In genomic region chr18:63588869-63589268, GRCh38 we compare ENCODE assay signal across 18 cellular contexts. TPM values are rescaled to one million over a fixed set of nuclear protein-coding genes. Genes with fewer than 3 reads are reported as not detected.
DNase-seq lines count a peak whose midpoint lies in the region; ATAC-seq and TF ChIP-seq lines count a peak whose summit lies in the region.
"Had no signal": no experiment of that assay in that cellular context is flagged by ENCODE, and none has a peak within 500 bp of the region (broad histone marks: within the 10 kb centered on the region; RNA-seq: fewer than 3 reads in every experiment).

No MANE protein-coding gene starts in this region.

- H3K36me3 ChIP-seq in PC-3 (ENCODE audit: low read depth, low read length) (no peaks in the 10 kb centered on the region), esophagus squamous epithelium (peaks cover 0 to 38% (median 0%) of the 10 kb centered on the region in 3 donors)
- H3K36me3 ChIP-seq: Peyer's patch, SJCRH30 had no signal

- no TSS peak for BruUV-seq in PC-3 (replicated peaks; lab: Mats Ljungman, UMichigan)

- H3K27me3 ChIP-seq in PC-3 (ENCODE audit: low read length) (no peaks in the 10 kb centered on the region), esophagus squamous epithelium (no peaks in the 10 kb centered on the region)
- H3K27me3 ChIP-seq: Peyer's patch, SJCRH30 had no signal

- POLR2A ChIA-PET in PC-3 (lab: Charles Lee; ENCODE audit: unreplicated experiment): no interaction called here

- no peaks in the 10 kb centered on the region for H3K36me3 Mint-ChIP-seq in activated naive CD4-positive, alpha-beta T cell treated with anti-CD3 and anti-CD28 coated beads, Interleukin-2, amount 50 U/mL, for 72 hours

- H3K27ac ChIP-seq in PC-3 (ENCODE audit: low read length) (no peak overlapping the region), esophagus squamous epithelium (peak overlapping the region; percentile 66 to 90 (median 84))
- H3K27ac ChIP-seq: 22Rv1, Peyer's patch, SJCRH30 had no signal

- no peaks in the 10 kb centered on the region for H3F3A ChIP-seq in PC-3 (ENCODE audit: low read length, unreplicated experiment)

- H3K4me3 ChIP-seq in PC-3 (ENCODE audit: low read length) (no peak overlapping the region), esophagus squamous epithelium (peak overlapping the region; percentile 26 to 46 (median 36))
- H3K4me3 ChIP-seq: GM12878, Peyer's patch, SJCRH30 had no signal

- TF ChIP-seq EP300 in Ishikawa (IDR thresholded peaks at IDR 0.05; ENCODE audit: borderline replicate concordance): no peak

- no peak overlapping the region for H3K9ac ChIP-seq in PC-3 (ENCODE audit: low read length)

- TF ChIP-seq CTCF in PC-3 (conservative IDR thresholded peaks at IDR 0.05; ENCODE audit: low read depth, low read length) (no peak), esophagus squamous epithelium (IDR thresholded peaks at IDR 0.05) (no peak)

- no peak overlapping the region for H3K27ac Mint-ChIP-seq in activated naive CD4-positive, alpha-beta T cell treated with anti-CD3 and anti-CD28 coated beads, Interleukin-2, amount 50 U/mL, for 72 hours

- no peaks in the 10 kb centered on the region for H3K9me3 ChIP-seq in PC-3 (ENCODE audit: low read length)
- H3K9me3 ChIP-seq in esophagus squamous epithelium: no peaks in the 10 kb centered on the region
- H3K9me3 ChIP-seq: Peyer's patch, SJCRH30 had no signal

- H4K20me1 ChIP-seq in PC-3 (ENCODE audit: low read length): no peaks in the 10 kb centered on the region

- H3K9me2 ChIP-seq in PC-3 (replicated peaks; ENCODE audit: low read length): no peaks in the 10 kb centered on the region

- no peaks in the 10 kb centered on the region for H3K9me3 Mint-ChIP-seq in activated naive CD4-positive, alpha-beta T cell treated with anti-CD3 and anti-CD28 coated beads, Interleukin-2, amount 50 U/mL, for 72 hours

- H2AFZ ChIP-seq in PC-3 (ENCODE audit: low read length): no peak overlapping the region

- WGBS in esophagus squamous epithelium, 2 donors: 54 to 70% methylated on average over 6 of the region's 6 CpGs

- intact Hi-C loops in PC-3 (cut with micrococcal nuclease): no loop called here
- intact Hi-C loops in esophagus squamous epithelium (cut with DNase I): no loop called here

- no peaks in the 10 kb centered on the region for H3K79me2 ChIP-seq in PC-3 (ENCODE audit: low read length)

- H3K4me1 ChIP-seq in PC-3 (ENCODE audit: insufficient read depth, low read length): peaks cover 19% of the 10 kb centered on the region
- H3K4me1 ChIP-seq in esophagus squamous epithelium: peaks cover 0 to 47% (median 12%) of the 10 kb centered on the region in 3 donors
- H3K4me1 ChIP-seq: Peyer's patch, SJCRH30 had no signal

- no peak for TF ChIP-seq RAD21 in Ishikawa (IDR thresholded peaks at IDR 0.05; ENCODE audit: low read depth)

- CTCF ChIA-PET in PC-3 (lab: Charles Lee): no interaction called here

- DNase-seq in DMS53 (lab: John Stamatoyannopoulos, UW): peak; percentile 39
- DNase-seq in DMS53 treated with DMSO at 0.1 percent for 48 hours (lab: John Stamatoyannopoulos, UW; ENCODE audit: unreplicated experiment): no peak
- peak; percentile 28 for DNase-seq in PC-3
- no peak for DNase-seq in esophagus squamous epithelium (lab: John Stamatoyannopoulos, UW)
- DNase-seq in activated naive CD4-positive, alpha-beta T cell treated with anti-CD3 and anti-CD28 coated beads, Interleukin-2, amount 50 U/mL, for 72 hours (ENCODE audit: low spot score in 2 of 2): no peak
- no peak for DNase-seq in NCI-H226
- DNase-seq: C1 segment of cervical spinal cord, Karpas-422, NCI-H1436 treated with DMSO at 0.1 percent for 48 hours, NCI-H2081 treated with DMSO at 0.1 percent for 48 hours, NCI-H774, Peyer's patch, SJCRH30 had no signal

- TF ChIP-seq POLR2A in esophagus squamous epithelium (IDR thresholded peaks at IDR 0.05): no peak

- H3K4me2 ChIP-seq in PC-3 (ENCODE audit: low read length): no peak overlapping the region

- ATAC-seq in PC-3 (no peak), HG02970 (IDR thresholded peaks at IDR 0.05; ENCODE audit: low FRiP score, unreplicated experiment) (no peak)
- ATAC-seq in activated naive CD4-positive, alpha-beta T cell treated with anti-CD3 and anti-CD28 coated beads, Interleukin-2, amount 50 U/mL, for 72 hours: no peak
- ATAC-seq: GM12878, HCT116 had no signal

TF ChIP-seq in Ishikawa, 13 proteins besides CTCF, POLR2A, EP300 and RAD21:
- TF ChIP-seq CREB1 (IDR thresholded peaks at IDR 0.05; ENCODE audit: low read depth) (no peak), CEBPB (IDR thresholded peaks at IDR 0.05) (peak; percentile 34; the same call in 1 of the 2 replicates)
TF ChIP-seq in Ishikawa: peak in this region for 1.

RNA-seq across cellular contexts. Expression of gene SERPINB13, which starts 1.7 kb away (rescaled TPM):
- not detected in 2 replicates for total RNA-seq in PC-3 (2014; rRNA removed)
- 100 to 1,000 TPM; 168 to 354 (median 201) TPM for total RNA-seq in esophagus squamous epithelium
- total RNA-seq in activated naive CD4-positive, alpha-beta T cell treated with anti-CD3 and anti-CD28 coated beads, Interleukin-2, amount 50 U/mL, for 72 hours: not detected
- total RNA-seq: GM12878, Peyer's patch, SJCRH30 had no signal

RNA-seq across cellular contexts. Expression of gene SERPINB12, which starts 46.7 kb away (rescaled TPM):
- total RNA-seq in PC-3 (2014; rRNA removed) (not detected in 2 replicates), esophagus squamous epithelium (10 to 100 TPM in 1 of 4 donors, 1 to 10 TPM in 1, under 1 TPM in 1, not detected in 1; 0.76 to 13.2 (median 1.5) TPM)
- not detected for total RNA-seq in activated naive CD4-positive, alpha-beta T cell treated with anti-CD3 and anti-CD28 coated beads, Interleukin-2, amount 50 U/mL, for 72 hours
- total RNA-seq: GM12878, Peyer's patch, SJCRH30 had no signal

RNA-seq across cellular contexts. Expression of gene SERPINB4, which starts 55.2 kb away (rescaled TPM):
- 0.40 TPM in 1 of 2 replicates, not detected in the other for total RNA-seq in PC-3 (2014; rRNA removed)
- 100 to 1,000 TPM in 3 of 4 donors, 10 to 100 TPM in 1; 24.4 to 543 (median 216) TPM for total RNA-seq in esophagus squamous epithelium
- total RNA-seq in activated naive CD4-positive, alpha-beta T cell treated with anti-CD3 and anti-CD28 coated beads, Interleukin-2, amount 50 U/mL, for 72 hours: not detected
- total RNA-seq: GM12878, Peyer's patch, SJCRH30 had no signal

Comparison
In these comparisons a context has a peak if more than half of its experiments do, and no peak if none do; other contexts are left out.
1. DNase-seq: peak in DMS53 (single experiment) and PC-3 (single experiment); none in DMS53 treated with DMSO at 0.1 percent for 48 hours (single experiment), esophagus squamous epithelium (single experiment), activated naive CD4-positive, alpha-beta T cell treated with anti-CD3 and anti-CD28 coated beads, Interleukin-2, amount 50 U/mL, for 72 hours (0 of 2) and NCI-H226 (single experiment).
2. RNA of gene SERPINB13, which starts 1.7 kb away (total RNA-seq): 168 to 354 TPM in esophagus squamous epithelium; not detected in PC-3 and not detected in activated naive CD4-positive, alpha-beta T cell treated with anti-CD3 and anti-CD28 coated beads, Interleukin-2, amount 50 U/mL, for 72 hours; every median in the first group is over 100 times any median in the second.
3. RNA of gene SERPINB4, which starts 55.2 kb away (total RNA-seq): 24.4 to 543 TPM in esophagus squamous epithelium; 0.40 TPM in PC-3 and not detected in activated naive CD4-positive, alpha-beta T cell treated with anti-CD3 and anti-CD28 coated beads, Interleukin-2, amount 50 U/mL, for 72 hours; every median in the first group is over 10 times any median in the second.